9 cellular contexts compared by ENCODE assay signal in the genomic region with DNA sequence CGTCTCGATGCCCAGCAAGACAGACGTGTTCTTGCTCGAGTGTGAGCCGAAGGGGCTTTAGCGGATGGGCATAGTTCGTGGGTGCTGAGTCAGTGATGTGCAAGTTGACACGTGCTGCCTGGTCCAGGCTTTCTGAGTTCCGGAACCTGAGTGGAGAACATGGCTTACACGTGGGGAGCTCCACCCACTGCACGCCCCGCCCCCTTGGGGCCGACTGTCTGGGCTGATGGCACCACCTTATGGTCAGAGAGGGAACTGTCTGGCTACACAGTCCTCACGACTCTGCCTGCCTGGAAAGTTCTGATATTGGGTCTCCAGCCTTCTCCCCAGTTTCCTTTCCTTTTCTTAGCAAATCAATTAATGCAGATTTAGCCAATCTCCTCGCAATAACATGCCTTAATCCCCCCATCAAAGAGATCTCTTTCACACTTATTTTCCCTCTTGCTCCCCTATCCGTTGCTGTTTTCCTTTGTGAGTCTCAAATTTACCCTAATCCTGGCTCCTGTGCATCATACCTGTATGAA. TPM values are rescaled to one million over a fixed set of nuclear protein-coding genes. Genes with fewer than 3 reads are reported as not detected.
A peak's percentile ranks its signal among the peaks of the same experiment; 100 is the strongest.
DNase-seq lines count a peak whose midpoint lies in the region; ATAC-seq, FAIRE-seq and TF ChIP-seq lines count a peak whose summit lies in the region.
"Had no signal": no experiment of that assay in that cellular context is flagged by ENCODE, and none has a peak within 500 bp of the region (broad histone marks: within the 10 kb centered on the region; RNA-seq: fewer than 3 reads in every experiment).

No MANE protein-coding gene starts in this region.

- peaks cover 0 to 2% of the 10 kb centered on the region in 2 experiments; a peak in 2 of 4 replicates for H3K27me3 ChIP-seq in GM12878 (replicated peaks in 1 of 2; ENCODE audit: control insufficient read depth in 2 of 2, insufficient read depth in 2 of 2, low read length in 1 of 2)

- TF ChIP-seq POLR2A in GM12878 (IDR thresholded peaks at IDR 0.05; ENCODE audit: low read depth, low read length): no peak

- SMC1A ChIA-PET in GM12878 (lab: Charles Lee; ENCODE audit: uncharacterized antibody, unreplicated experiment): interaction anchor here (1.2 to 3.9 kb wide), 4 partner anchors 26 to 625 kb away, joined by 3 to 29 read pairs (median 4); partner anchors contain the start of gene ATP6V0E1

- intact Hi-C loops in GM12878 (cut with micrococcal nuclease; ENCODE audit: unreplicated experiment): loop anchor here (1.0 to 5.0 kb wide), 3 partner anchors 38 to 495 kb away; no protein-coding TSS in a partner anchor

- TF ChIP-seq CTCF in GM12878 (IDR thresholded peaks at IDR 0.05 in 2 of 3, conservative IDR thresholded peaks at IDR 0.05 in 1 of 3; ENCODE audit: control insufficient read depth in 2 of 3, extremely low read depth in 1 of 3, insufficient read depth in 1 of 3, low read depth in 3 of 3, low read length in 3 of 3): peak; percentile 88 to 94 (median 92)

- H3K79me2 ChIP-seq in GM12878 (ENCODE audit: control insufficient read depth, insufficient read depth, low read length): peaks cover 8% of the 10 kb centered on the region

- DNase-seq in DMS79 treated with DMSO at 0.1 percent for 48 hours (lab: John Stamatoyannopoulos, UW) (peak; percentile 4), DMS79 (lab: John Stamatoyannopoulos, UW) (no peak), NCI-H1694 treated with DMSO at 0.1 percent for 48 hours (lab: John Stamatoyannopoulos, UW) (peak; percentile 26), T1000 (lab: John Stamatoyannopoulos, UW) (peak; percentile 76), GM12878 (ENCODE audit: low read depth, low spot score) (peak; percentile 42), iPS-NIHi11 (ENCODE audit: low spot score) (peak; percentile 84)
- peak; percentile 84 to 93 (median 84) for DNase-seq in stimulated activated CD4-positive, alpha-beta T cell treated with anti-CD3 and anti-CD28 coated beads, Interleukin-12 subunit alpha, Interleukin-12 subunit beta, amount 100 ng/mL, for 48 hours (ENCODE audit: low read depth in 2 of 3, low spot score in 1 of 3)

- no peaks in the 10 kb centered on the region; the same call in none of the 3 replicates for H3K9me3 ChIP-seq in GM12878 (replicated peaks; ENCODE audit: control insufficient read depth, insufficient read depth, low read length)

- H3K4me2 ChIP-seq in GM12878 (ENCODE audit: control insufficient read depth, insufficient read depth): 0 out of 2 replicates have a peak overlapping the region, but pooled peaks have one; percentile 40

- no peaks in the 10 kb centered on the region for H4K20me1 ChIP-seq in GM12878 (ENCODE audit: control insufficient read depth, insufficient read depth)
- H4K20me1 ChIP-seq: BLaER1 treated with 17β-estradiol and CSF1 and Interleukin-3, amounts not matched to agents 10 nM and 100 nM had no signal

- H2AFZ ChIP-seq in GM12878 (ENCODE audit: control insufficient read depth, low read depth, low read length): peak overlapping the region; percentile 74

- ATAC-seq in HG02763 (IDR thresholded peaks at IDR 0.05; ENCODE audit: unreplicated experiment) (peak; percentile 65), GM12878 (peak; percentile 98)

- no peak overlapping the region for H3K27ac ChIP-seq in GM12878 (ENCODE audit: control insufficient read depth, insufficient read depth)

- WGBS in GM12878 (ENCODE audit: insufficient coverage, insufficient replicate concordance, low lambda C conversion rate, missing lambda C conversion rate): 45% methylated on average over 16 of the region's 16 CpGs

- no peaks in the 10 kb centered on the region for H3K36me3 ChIP-seq in GM12878 (ENCODE audit: control insufficient read depth in 2 of 2, insufficient read depth in 2 of 2, low read length in 1 of 2)
- H3K36me3 ChIP-seq: BLaER1 treated with 17β-estradiol and CSF1 and Interleukin-3, amounts not matched to agents 10 nM and 100 nM had no signal

- peak; percentile 94 for FAIRE-seq in GM12878 (lab: Jason Lieb, UNC)

- POLR2A ChIA-PET in GM12878 (lab: Charles Lee): no interaction called here

- no peak overlapping the region for H3K9ac ChIP-seq in GM12878 (ENCODE audit: control insufficient read depth, insufficient read depth, low read length)

- no peak for TF ChIP-seq EP300 in GM12878 (IDR thresholded peaks at IDR 0.05; ENCODE audit: borderline replicate concordance in 1 of 2, control insufficient read depth in 1 of 2, low read depth in 2 of 2, low read length in 2 of 2)

- RAD21 ChIA-PET in GM12878 (lab: Charles Lee; ENCODE audit: unreplicated experiment): interaction anchor here (1.0 to 2.1 kb wide), 4 partner anchors 11 to 274 kb away, joined by 3 to 22 read pairs (median 6); no protein-coding TSS in a partner anchor

- no peak overlapping the region for H3K4me3 ChIP-seq in GM12878
- H3K4me3 ChIP-seq: BLaER1 treated with 17β-estradiol and CSF1 and Interleukin-3, amounts not matched to agents 10 nM and 100 nM had no signal

- in situ Hi-C loops in GM12878 (cut with MboI): loop anchor here (5.0 kb wide), 2 partner anchors 40 to 350 kb away; partner anchors contain the start of gene ATP6V0E1

- TF ChIP-seq RAD21 in GM12878 (IDR thresholded peaks at IDR 0.05; ENCODE audit: insufficient read depth, low read depth, low read length): peak; percentile 88

- BruUV-seq in GM12878 (replicated peaks; lab: Mats Ljungman, UMichigan): no TSS peak

- CTCF ChIA-PET in GM12878 (lab: Yijun Ruan, JAX): interaction anchor here (0.6 to 6.9 kb wide), 20 partner anchors 10 to 1292 kb away, joined by 3 to 79 read pairs (median 4); partner anchors contain the start of genes ATP6V0E1 and RPL26L1

- no peaks in the 10 kb centered on the region; the same call in 1 of the 2 replicates for H3K4me1 ChIP-seq in GM12878 (ENCODE audit: control insufficient read depth, insufficient read depth, low read length)

TF ChIP-seq in GM12878, 131 proteins besides CTCF, POLR2A, EP300 and RAD21 (continues in another document):
- peak; percentile 54; the same call in 1 of the 2 replicates for TF ChIP-seq CREB1 (IDR thresholded peaks at IDR 0.05; ENCODE audit: low read depth)
- peak; percentile 60; the same call in 1 of the 2 replicates for TF ChIP-seq RAD51 (IDR thresholded peaks at IDR 0.05)
- TF ChIP-seq MXI1 (IDR thresholded peaks at IDR 0.05; ENCODE audit: low read depth, low read length): peak; percentile 76; the same call in 1 of the 2 replicates
- TF ChIP-seq ZNF687 (IDR thresholded peaks at IDR 0.05): 0 out of 2 replicates have a peak, but pooled peaks have one; percentile 5
- TF ChIP-seq, protein P1, sequence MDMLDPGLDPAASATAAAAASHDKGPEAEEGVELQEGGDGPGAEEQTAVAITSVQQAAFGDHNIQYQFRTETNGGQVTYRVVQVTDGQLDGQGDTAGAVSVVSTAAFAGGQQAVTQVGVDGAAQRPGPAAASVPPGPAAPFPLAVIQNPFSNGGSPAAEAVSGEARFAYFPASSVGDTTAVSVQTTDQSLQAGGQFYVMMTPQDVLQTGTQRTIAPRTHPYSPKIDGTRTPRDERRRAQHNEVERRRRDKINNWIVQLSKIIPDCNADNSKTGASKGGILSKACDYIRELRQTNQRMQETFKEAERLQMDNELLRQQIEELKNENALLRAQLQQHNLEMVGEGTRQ (IDR thresholded peaks at IDR 0.05; ENCODE audit: borderline replicate concordance, low read depth, low read length): peak; percentile 24; the same call in 1 of the 2 replicates

RNA-seq across cellular contexts. Expression of gene STC2, which starts 3.8 kb away (rescaled TPM):
- 24.5 and 26.4 TPM in 2 replicates for total RNA-seq in GM12878 (2013; cell fraction: nucleolus; rRNA removed)
- 2.0 and 3.4 TPM in 2 replicates for total RNA-seq in GM12878 (2014; rRNA removed)
- 1.7 and 1.8 TPM in 2 replicates for total RNA-seq in GM12878 (2014; rRNA removed; fragmentation: Illumina TruSeq; extraction: Trizol)
- total RNA-seq in GM12878 (2021): 3.5 and 3.7 TPM in 2 replicates
- polyA plus RNA-seq in GM12878 (2011; ENCODE audit: low read depth): 2.1 TPM
- 1.1 and 1.2 TPM in 2 replicates for polyA plus RNA-seq in GM12878 (2011; rRNA removed)
- polyA plus RNA-seq in GM12878 (2011; cell fraction: cytosol; rRNA removed): 0.62 and 1.5 TPM in 2 replicates
- polyA plus RNA-seq in GM12878 (2011; cell fraction: nucleus; rRNA removed): 2.4 and 4.0 TPM in 2 replicates
- polyA plus RNA-seq in GM12878 (2012): 5.0 and 6.0 TPM in 2 replicates
- 1.5 and 2.0 TPM in 2 replicates for polyA plus RNA-seq in GM12878 (2014; fragmentation: Illumina TruSeq; extraction: Trizol)
- under 1 TPM; 0.05 to 0.13 TPM for polyA plus RNA-seq in GM12878 (2014; fragmentation: Nextera tagmentation; extraction: Ambion mirVana)
- polyA plus RNA-seq in GM12878 (2014; rRNA removed): 3.2 and 4.8 TPM in 2 replicates
- 1 to 10 TPM; 2.6 to 4.4 TPM for polyA plus RNA-seq in GM12878 (2016; fragmentation: Nextera tagmentation; extraction: Ambion mirVana)
- polyA minus RNA-seq in GM12878 (2011; rRNA and poly(A)+ RNA removed): 0.51 and 0.98 TPM in 2 replicates
- 0.67 and 3.0 TPM in 2 replicates for polyA minus RNA-seq in GM12878 (2011; cell fraction: cytosol; rRNA and poly(A)+ RNA removed)
- 1.6 and 1.9 TPM in 2 replicates for polyA minus RNA-seq in GM12878 (2011; cell fraction: nucleus; rRNA and poly(A)+ RNA removed)
